Comparison of ENCODE assay signal across 22 cellular contexts in the genomic region with DNA sequence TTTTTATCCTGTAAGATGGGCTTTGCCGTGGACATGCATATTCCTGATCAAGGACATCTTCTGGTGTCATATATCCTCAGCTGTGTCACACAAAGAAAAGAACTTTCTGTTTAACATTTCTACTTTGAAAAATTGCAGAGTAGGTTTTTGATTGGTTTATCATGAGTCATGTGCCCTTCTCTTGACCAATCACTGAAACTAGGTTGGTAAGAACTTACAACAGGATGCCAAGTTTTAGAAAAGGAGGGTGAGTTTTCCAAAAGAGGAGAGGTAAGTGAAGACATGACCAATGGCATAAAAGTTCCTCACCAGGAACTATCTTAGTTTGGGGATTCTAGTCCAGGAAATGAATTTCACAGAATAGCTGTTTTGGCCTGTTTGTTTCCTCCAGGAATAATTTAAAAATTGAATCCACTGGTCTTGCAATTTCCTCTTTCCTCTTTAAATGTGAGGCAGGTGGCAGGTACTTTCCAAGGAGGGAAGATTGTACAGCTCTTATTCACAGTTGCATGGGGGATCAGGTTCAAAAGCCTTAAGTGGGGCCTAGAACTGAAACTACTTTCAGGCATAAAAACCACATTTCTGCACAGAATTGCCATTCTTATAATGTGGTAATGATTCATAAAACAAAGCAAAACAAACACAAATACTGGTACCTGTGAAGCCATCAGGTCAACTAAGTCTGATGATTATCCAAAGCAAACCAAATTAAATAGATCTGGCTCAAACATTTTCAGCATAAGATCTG.
A peak's percentile ranks its signal among the peaks of the same experiment; 100 is the strongest.
DNase-seq lines count a peak whose midpoint lies in the region; ATAC-seq and TF ChIP-seq lines count a peak whose summit lies in the region.
"Had no signal": no experiment of that assay in that cellular context is flagged by ENCODE, and none has a peak within 500 bp of the region (broad histone marks: within the 10 kb centered on the region; RNA-seq: fewer than 3 reads in every experiment).

No MANE protein-coding gene starts in this region.

- H3K27ac ChIP-seq in KMS-11 (peak overlapping the region; percentile 76), A673 (ENCODE audit: low read depth, low read length, poor library complexity, severe bottlenecking) (no peak overlapping the region)
- H3K27ac ChIP-seq: C4-2B had no signal

- no peak overlapping the region for H3K9ac ChIP-seq in KMS-11

- POLR2A ChIA-PET in A673 (lab: Charles Lee; ENCODE audit: low non-redundant PET) = no interaction called here

- DNase-seq in renal cortical epithelial cell (ENCODE audit: low read depth) (peak; percentile 9), A673 (ENCODE audit: low spot score) (no peak), epidermal melanocyte (ENCODE audit: insufficient read length, low spot score) (no peak)
- DNase-seq: AML-193; DMS79; HCEC 1CT; Kasumi-1; NCI-H1092 treated with DMSO at 0.1 percent for 48 hours; NCI-H146; NCI-H2081; NCI-H2171 treated with DMSO at 0.1 percent for 48 hours; NCI-H446; NCI-H69; NK-92 treated with Interleukin-12 subunit alpha and Interleukin-12 subunit beta, amount 100 ng/mL, for 24 hours; T-helper 2 cell had no signal

- H3K4me1 ChIP-seq in KMS-11 (ENCODE audit: low read depth, poor library complexity, severe bottlenecking) (peaks cover 41% of the 10 kb centered on the region), A673 (ENCODE audit: insufficient read depth, low read length, poor library complexity, severe bottlenecking) (no peaks in the 10 kb centered on the region)

- H3K27me3 ChIP-seq in KMS-11 (ENCODE audit: insufficient read depth, low read depth) (no peaks in the 10 kb centered on the region), A673 (replicated peaks; ENCODE audit: insufficient read depth, low read depth, low read length, poor library complexity) (no peaks in the 10 kb centered on the region)

- no TSS peak for BruUV-seq in A673 (replicated peaks; lab: Mats Ljungman, UMichigan)

- peak overlapping the region; percentile 43 for H3K4me2 ChIP-seq in KMS-11
- H3K4me2 ChIP-seq: GM23338 had no signal

- TF ChIP-seq CTCF in KMS-11 (conservative IDR thresholded peaks at IDR 0.05; ENCODE audit: low read depth, low read length) = no peak
- no peak for TF ChIP-seq CTCF in A673 (conservative IDR thresholded peaks at IDR 0.05; ENCODE audit: low read depth, low read length)

- peak; percentile 70 for ATAC-seq in GM18870 (IDR thresholded peaks at IDR 0.05; ENCODE audit: unreplicated experiment)
- peak; percentile 76 for ATAC-seq in HG02610 (IDR thresholded peaks at IDR 0.05; ENCODE audit: unreplicated experiment)
- no peak for ATAC-seq in HG02642 (IDR thresholded peaks at IDR 0.05; ENCODE audit: poor library complexity, unreplicated experiment)
- ATAC-seq: GM23338, Right ventricle myocardium inferior had no signal

- H4K20me1 ChIP-seq in KMS-11 (ENCODE audit: insufficient read depth) = no peaks in the 10 kb centered on the region

- intact Hi-C loops in A673 (cut with micrococcal nuclease; ENCODE audit: unreplicated experiment) = no loop called here

- H3K9me3 ChIP-seq in A673 (ENCODE audit: low read depth, low read length, poor library complexity, severe bottlenecking) = no peaks in the 10 kb centered on the region

- H3K36me3 ChIP-seq in KMS-11 (ENCODE audit: insufficient read depth) = no peaks in the 10 kb centered on the region
- no peaks in the 10 kb centered on the region for H3K36me3 ChIP-seq in A673 (ENCODE audit: insufficient read depth, low read length, poor library complexity, severe bottlenecking)

- H2AFZ ChIP-seq in KMS-11 (ENCODE audit: low read depth) = peak overlapping the region; percentile 33; the same call in 1 of the 2 replicates
- H2AFZ ChIP-seq: GM23338 had no signal

- H3K4me3 ChIP-seq in KMS-11 (IDR thresholded peaks at IDR 0.05; ENCODE audit: insufficient read depth, low read depth, low read length) = no peak overlapping the region
- H3K4me3 ChIP-seq in A673 (ENCODE audit: low read depth, low read length, poor library complexity, severe bottlenecking) = no peak overlapping the region
- H3K4me3 ChIP-seq: GM23338 had no signal

- H3K79me2 ChIP-seq in KMS-11 (ENCODE audit: insufficient read depth, low read depth) = no peaks in the 10 kb centered on the region

- CTCF ChIA-PET in A673 (lab: Charles Lee) = no interaction called here
